ENCODE assay signal across 28 cellular contexts in genomic region chr2:32706815-32707214, GRCh38.
"Had no signal": no experiment of that assay in that cellular context is flagged by ENCODE, and none has a peak within 500 bp of the region (broad histone marks: within the 10 kb centered on the region; RNA-seq: fewer than 3 reads in every experiment).

No MANE protein-coding gene starts in this region.

- H3K4me1 ChIP-seq: neural progenitor cell, psoas muscle had no signal

- FAIRE-seq: bronchial epithelial cell, colon, endometrium, frontal cortex, keratinocyte had no signal

- H3K27me3 ChIP-seq: neural progenitor cell, suprapubic skin, tibial nerve had no signal

- H3K4me3 ChIP-seq: lower lobe of right lung, neural progenitor cell, psoas muscle, suprapubic skin, tibial nerve had no signal

- H3K9me3 ChIP-seq: lower lobe of right lung, psoas muscle, suprapubic skin, tibial nerve had no signal

- H3K27ac ChIP-seq: epithelial cell of prostate, lower lobe of right lung, neural progenitor cell, parathyroid adenoma, psoas muscle, suprapubic skin, tibial nerve had no signal

- H3K9ac ChIP-seq: neural progenitor cell, parathyroid adenoma had no signal

- DNase-seq: activated CD4-positive, alpha-beta T cell treated with anti-CD3 and anti-CD28 coated beads for 36 hours; activated CD4-positive, CD25-positive, alpha-beta regulatory T cell; activated CD8-positive, alpha-beta T cell treated with anti-CD3 and anti-CD28 coated beads, Interleukin-2, amount 10 ng/mL, durations not matched to agents 7 days and 5 days; activated naive CD4-positive, alpha-beta T cell treated with anti-CD3 and anti-CD28 coated beads for 36 hours; activated naive CD8-positive, alpha-beta T cell treated with anti-CD3 and anti-CD28 coated beads, Interleukin-2, amount 10 ng/mL, durations not matched to agents 7 days and 5 days; activated T-cell treated with anti-CD3 and anti-CD28 coated beads for 4 hours; activated T-cell treated with anti-CD3 and anti-CD28 coated beads, Interleukin-2, amount 50 U/mL, for 72 hours; amniotic stem cell; effector CD8-positive, alpha-beta T cell; lower lobe of right lung; mesenchymal stem cell; natural killer cell; occipital lobe; psoas muscle; stimulated activated CD4-positive, alpha-beta T cell treated with anti-CD3 and anti-CD28 coated beads, Interleukin-15, amount 100 ng/mL, for 24 hours; stimulated activated CD4-positive, alpha-beta T cell treated with anti-CD3 and anti-CD28 coated beads, Interleukin-2, amount 100 ng/mL, for 24 hours; stimulated activated naive CD4-positive, alpha-beta T cell; T-helper 1 cell had no signal

- H3K36me3 ChIP-seq: neural progenitor cell had no signal
